ENCODE assay signal across 9 cellular contexts in genomic region chr5:107231191-107231590, GRCh38.
"Had no signal": no experiment of that assay in that cellular context is flagged by ENCODE, and none has a peak within 500 bp of the region (broad histone marks: within the 10 kb centered on the region; RNA-seq: fewer than 3 reads in every experiment).

No MANE protein-coding gene starts in this region.

- H3K27ac Mint-ChIP-seq: IgD-negative memory B cell had no signal

- ATAC-seq: HepG2 had no signal

- FAIRE-seq: HepG2 had no signal

- H3K4me1 Mint-ChIP-seq: IgD-negative memory B cell had no signal

- H3K36me3 Mint-ChIP-seq: IgD-negative memory B cell had no signal

- H3K27me3 Mint-ChIP-seq: IgD-negative memory B cell had no signal

- DNase-seq: GM23248, GOT3, H9, HCEC 1CT, KBM-7 had no signal

- H3K4me3 Mint-ChIP-seq: H9, IgD-negative memory B cell had no signal

- H3K27ac ChIP-seq: GM23248, HL-60, KMS-11 had no signal
